Comparison of ENCODE assay signal across 1 cellular context in the genomic region with DNA sequence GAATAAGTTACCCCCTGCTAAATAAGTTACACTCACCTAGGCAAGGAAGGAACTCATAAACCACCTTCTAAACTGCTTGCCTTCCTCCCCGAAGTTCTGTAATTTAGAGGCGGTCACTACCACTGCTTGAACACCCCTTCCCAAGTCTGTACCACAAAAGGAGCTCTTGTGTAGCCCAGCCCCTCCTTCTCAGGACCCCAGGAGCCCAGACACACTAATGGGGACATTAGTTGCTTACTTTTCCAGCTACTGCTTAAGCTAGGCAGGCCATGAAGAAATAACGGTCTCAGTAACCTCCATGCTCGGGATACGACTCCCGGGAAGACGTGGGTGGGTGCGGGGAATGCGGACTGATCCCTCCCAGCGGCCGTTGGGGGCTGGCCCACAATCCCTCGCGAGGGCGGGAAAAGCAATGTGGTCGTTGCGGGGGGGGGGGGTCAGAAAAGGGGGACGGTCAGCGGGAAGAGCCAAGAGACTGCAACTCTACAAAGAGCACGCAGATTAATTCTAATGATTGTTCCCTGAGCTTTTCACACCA.
TF ChIP-seq lines count a peak whose summit lies in the region.

TEX14 (minus strand) TSS at position 345 of the 538 bp plus-strand sequence. CDS start 40,044 bp downstream, outside the sequence.

TF ChIP-seq in H1, 55 proteins besides CTCF, POLR2A, EP300 and RAD21:
- no peak for TF ChIP-seq ATF3 (IDR thresholded peaks at IDR 0.05; ENCODE audit: insufficient read depth, low read depth, low read length)
- no peak for TF ChIP-seq CHD1 (IDR thresholded peaks at IDR 0.05; ENCODE audit: low read depth, low read length)
- no peak for TF ChIP-seq ZNF274 (IDR thresholded peaks at IDR 0.05; ENCODE audit: borderline replicate concordance, extremely low read depth, low read length)
- no peak for TF ChIP-seq POLR2AphosphoS5 (IDR thresholded peaks at IDR 0.05; ENCODE audit: low read depth, low read length)
- no peak for TF ChIP-seq CEBPB (IDR thresholded peaks at IDR 0.05; ENCODE audit: low read depth, low read length)
- TF ChIP-seq CHD2 (IDR thresholded peaks at IDR 0.05; ENCODE audit: low read length), result no peak
- TF ChIP-seq JUN (IDR thresholded peaks at IDR 0.05; ENCODE audit: low read depth, low read length), result no peak
TF ChIP-seq in H1: peak in this region for 0.
